ENCODE assay signal across 1 cellular context in genomic region chr10:45466784-45467183, GRCh38.
TF ChIP-seq lines count a peak whose summit lies in the region.

No MANE protein-coding gene starts in this region.

TF ChIP-seq in WTC11, 78 proteins besides CTCF, POLR2A, EP300 and RAD21 (continued from another document):
- TF ChIP-seq, protein P1, sequence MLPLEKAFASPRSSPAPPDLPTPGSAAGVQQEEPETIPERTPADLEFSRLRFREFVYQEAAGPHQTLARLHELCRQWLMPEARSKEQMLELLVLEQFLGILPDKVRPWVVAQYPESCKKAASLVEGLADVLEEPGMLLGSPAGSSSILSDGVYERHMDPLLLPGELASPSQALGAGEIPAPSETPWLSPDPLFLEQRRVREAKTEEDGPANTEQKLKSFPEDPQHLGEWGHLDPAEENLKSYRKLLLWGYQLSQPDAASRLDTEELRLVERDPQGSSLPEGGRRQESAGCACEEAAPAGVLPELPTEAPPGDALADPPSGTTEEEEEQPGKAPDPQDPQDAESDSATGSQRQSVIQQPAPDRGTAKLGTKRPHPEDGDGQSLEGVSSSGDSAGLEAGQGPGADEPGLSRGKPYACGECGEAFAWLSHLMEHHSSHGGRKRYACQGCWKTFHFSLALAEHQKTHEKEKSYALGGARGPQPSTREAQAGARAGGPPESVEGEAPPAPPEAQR (CRISPR knock-in tag; IDR thresholded peaks at IDR 0.05) = no peak
- TF ChIP-seq JAZF1 (CRISPR knock-in tag; IDR thresholded peaks at IDR 0.05) = no peak
